ENCODE assay signal across 8 cellular contexts in genomic region chr3:187714404-187714979, GRCh38. TPM values are rescaled to one million over a fixed set of nuclear protein-coding genes. Genes with fewer than 3 reads are reported as not detected.
DNase-seq lines count a peak whose midpoint lies in the region; ATAC-seq and TF ChIP-seq lines count a peak whose summit lies in the region.

No MANE protein-coding gene starts in this region.

- in situ Hi-C loops in SK-MEL-5 (cut with HindIII; ENCODE audit: low pct_unique_long_range_greater_than_20kb, low sequenced_read_pairs) = no loop called here

- peak; percentile 95 for TF ChIP-seq CTCF in GM12872 (IDR thresholded peaks at IDR 0.05; ENCODE audit: insufficient read depth, low read depth, low read length)
- TF ChIP-seq CTCF in glutamatergic neuron (IDR thresholded peaks at IDR 0.05; ENCODE audit: partially characterized antibody, unreplicated experiment) = peak; percentile 86

- no peak overlapping the region for H3K4me3 Mint-ChIP-seq in activated naive CD4-positive, alpha-beta T cell treated with anti-CD3 and anti-CD28 coated beads, Interleukin-2, amount 10 ng/mL, durations not matched to agents 7 days and 5 days
- H3K4me3 Mint-ChIP-seq in glutamatergic neuron (ENCODE audit: unreplicated experiment) = no peak overlapping the region

- CTCF ChIA-PET in activated naive CD4-positive, alpha-beta T cell treated with anti-CD3 and anti-CD28 coated beads, Interleukin-2, amount 10 ng/mL, durations not matched to agents 7 days and 5 days (lab: Charles Lee) = interaction anchor here (0.7 to 6.4 kb wide), 12 partner anchors 13 to 494 kb away, joined by 3 to 72 read pairs (median 4); no protein-coding TSS in a partner anchor

- no peaks in the 10 kb centered on the region for H3K9me3 Mint-ChIP-seq in activated naive CD4-positive, alpha-beta T cell treated with anti-CD3 and anti-CD28 coated beads, Interleukin-2, amount 10 ng/mL, durations not matched to agents 7 days and 5 days
- no peaks in the 10 kb centered on the region for H3K9me3 Mint-ChIP-seq in glutamatergic neuron (ENCODE audit: unreplicated experiment)

- H3K27ac Mint-ChIP-seq in activated naive CD4-positive, alpha-beta T cell treated with anti-CD3 and anti-CD28 coated beads, Interleukin-2, amount 10 ng/mL, durations not matched to agents 7 days and 5 days = peak overlapping the region; percentile 26
- no peak overlapping the region for H3K27ac Mint-ChIP-seq in glutamatergic neuron (ENCODE audit: unreplicated experiment)

- peaks cover 16% of the 10 kb centered on the region for H3K4me1 Mint-ChIP-seq in activated naive CD4-positive, alpha-beta T cell treated with anti-CD3 and anti-CD28 coated beads, Interleukin-2, amount 10 ng/mL, durations not matched to agents 7 days and 5 days
- H3K4me1 Mint-ChIP-seq in glutamatergic neuron (ENCODE audit: low read depth, unreplicated experiment) = no peaks in the 10 kb centered on the region

- DNase-seq in NCI-H1092 treated with DMSO at 0.1 percent for 48 hours (lab: John Stamatoyannopoulos, UW) = peak; percentile 60
- DNase-seq in SK-MEL-5 (ENCODE audit: low read depth, low spot score) = peak; percentile 86
- peak; percentile 83 for DNase-seq in activated naive CD4-positive, alpha-beta T cell treated with anti-CD3 and anti-CD28 coated beads, Interleukin-2, amount 10 ng/mL, durations not matched to agents 7 days and 5 days
- DNase-seq in glutamatergic neuron = peak; percentile 76
- peak; percentile 71 for DNase-seq in putamen (ENCODE audit: low spot score)

- peaks cover 4% of the 10 kb centered on the region for H3K27me3 Mint-ChIP-seq in activated naive CD4-positive, alpha-beta T cell treated with anti-CD3 and anti-CD28 coated beads, Interleukin-2, amount 10 ng/mL, durations not matched to agents 7 days and 5 days
- peaks cover 4% of the 10 kb centered on the region for H3K27me3 Mint-ChIP-seq in glutamatergic neuron (ENCODE audit: unreplicated experiment)

- peak; percentile 83 for ATAC-seq in HG02588 (IDR thresholded peaks at IDR 0.05; ENCODE audit: unreplicated experiment)
- ATAC-seq in HG02571 (IDR thresholded peaks at IDR 0.05; ENCODE audit: unreplicated experiment) = no peak

- no peaks in the 10 kb centered on the region for H3K36me3 Mint-ChIP-seq in activated naive CD4-positive, alpha-beta T cell treated with anti-CD3 and anti-CD28 coated beads, Interleukin-2, amount 10 ng/mL, durations not matched to agents 7 days and 5 days
- H3K36me3 Mint-ChIP-seq in glutamatergic neuron (ENCODE audit: unreplicated experiment) = no peaks in the 10 kb centered on the region

RNA-seq across cellular contexts. Expression of gene RTP2, which starts 12.1 kb away (rescaled TPM):
- total RNA-seq in SK-MEL-5 (2014; rRNA removed; shearing (Covaris generic)) = not detected in 2 replicates
- polyA plus RNA-seq in SK-MEL-5 (2015; cell fraction: cytosol; rRNA removed) = not detected in 2 replicates
- polyA plus RNA-seq in SK-MEL-5 (2015; cell fraction: nucleus; rRNA removed) = not detected in 2 replicates
- total RNA-seq in glutamatergic neuron (ENCODE audit: unreplicated experiment) = not detected

RNA-seq across cellular contexts. Expression of gene BCL6, which starts 30.8 kb away (rescaled TPM):
- total RNA-seq in SK-MEL-5 (2014; rRNA removed; shearing (Covaris generic)) = 8.1 and 10.2 TPM in 2 replicates
- polyA plus RNA-seq in SK-MEL-5 (2015; cell fraction: cytosol; rRNA removed) = 18.8 and 21.9 TPM in 2 replicates
- polyA plus RNA-seq in SK-MEL-5 (2015; cell fraction: nucleus; rRNA removed) = 54.8 and 72.5 TPM in 2 replicates
- 2.5 TPM for total RNA-seq in glutamatergic neuron (ENCODE audit: unreplicated experiment)

RNA-seq across cellular contexts. Expression of gene SST, which starts 44.3 kb away (rescaled TPM):
- not detected in 2 replicates for total RNA-seq in SK-MEL-5 (2014; rRNA removed; shearing (Covaris generic))
- not detected in 2 replicates for polyA plus RNA-seq in SK-MEL-5 (2015; cell fraction: cytosol; rRNA removed)
- not detected in 2 replicates for polyA plus RNA-seq in SK-MEL-5 (2015; cell fraction: nucleus; rRNA removed)
- total RNA-seq in glutamatergic neuron (ENCODE audit: unreplicated experiment) = 1,741 TPM

Comparison
In these comparisons a context has a peak if more than half of its experiments do, and no peak if none do; other contexts are left out.
1. RNA of gene SST, which starts 44.3 kb away (total RNA-seq): 1,741 TPM in glutamatergic neuron (single experiment); not detected in SK-MEL-5; every median in the first group is over 1,000 times any median in the second.
2. Peak in every context shown above with its lines, with median percentiles within 50 percentile points of each other: DNase-seq.